26 cellular contexts compared by ENCODE assay signal in the genomic region with DNA sequence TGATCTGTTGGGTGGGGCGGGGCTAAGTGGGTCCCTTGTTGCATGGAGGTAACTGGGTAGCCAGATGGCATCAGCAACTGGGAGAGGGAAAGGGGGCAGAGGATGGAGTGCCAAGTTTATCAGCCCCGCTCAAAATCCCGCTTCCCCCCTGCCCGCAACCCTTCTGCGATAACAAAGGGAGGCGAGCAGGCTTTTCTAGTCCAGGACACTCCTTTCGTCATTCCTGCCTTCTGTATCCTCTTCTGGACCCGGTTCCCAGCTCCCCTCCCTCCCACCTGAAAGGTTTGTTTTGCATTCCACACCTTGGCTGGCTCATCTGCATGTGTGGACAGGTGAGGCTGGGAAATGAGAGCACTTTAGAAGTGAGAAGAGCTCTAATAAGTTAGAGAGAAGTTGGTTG.
"Had no signal": no experiment of that assay in that cellular context is flagged by ENCODE, and none has a peak within 500 bp of the region (broad histone marks: within the 10 kb centered on the region; RNA-seq: fewer than 3 reads in every experiment).

No MANE protein-coding gene starts in this region.

- H3K4me1 Mint-ChIP-seq: activated naive CD8-positive, alpha-beta T cell treated with anti-CD3 and anti-CD28 coated beads, Interleukin-2, amount 10 ng/mL, durations not matched to agents 7 days and 5 days; central memory CD8-positive, alpha-beta T cell; WTC11 had no signal

- H3K9me3 ChIP-seq: adrenal gland, Peyer's patch, SJCRH30, SK-N-SH had no signal

- DNase-seq: activated CD4-positive, alpha-beta T cell treated with anti-CD3 and anti-CD28 coated beads for 48 hours; activated CD4-positive, alpha-beta T cell treated with anti-CD3 and anti-CD28 coated beads, Interleukin-2, amount 50 U/mL, for 4 hours; activated CD4-positive, CD25-positive, alpha-beta regulatory T cell treated with anti-CD3 and anti-CD28 coated beads, Interleukin-2, amount 50 U/mL, for 72 hours; activated CD8-positive, alpha-beta memory T cell treated with anti-CD3 and anti-CD28 coated beads, Interleukin-2, amount 50 U/mL, for 48 hours; activated CD8-positive, alpha-beta T cell treated with anti-CD3 and anti-CD28 coated beads, Interleukin-2, amount 10 ng/mL, durations not matched to agents 7 days and 5 days; activated gamma-delta T cell treated with Interleukin-2 at 50 U/mL for 16 hours; activated naive CD4-positive, alpha-beta T cell treated with anti-CD3 and anti-CD28 coated beads, Interleukin-2, amount 50 U/mL, for 16 hours; activated naive CD8-positive, alpha-beta T cell treated with anti-CD3 and anti-CD28 coated beads, Interleukin-2, amount 10 ng/mL, durations not matched to agents 7 days and 5 days; activated T-cell treated with anti-CD3 and anti-CD28 coated beads, Interleukin-2, amount 50 U/mL, for 1 hour; adrenal gland; anterior cingulate cortex; MM.1S; NCI-H1105; NCI-H1436; NCI-H1694 treated with DMSO at 0.1 percent for 48 hours; NCI-H2029 treated with DMSO at 0.1 percent for 48 hours; NCI-H510A treated with DMSO at 0.1 percent for 48 hours; NCI-H69; Peyer's patch; Right ventricle myocardium superior; SJCRH30; SK-N-SH had no signal

- ATAC-seq: activated CD8-positive, alpha-beta T cell treated with anti-CD3 and anti-CD28 coated beads, Interleukin-2, amount 10 ng/mL, durations not matched to agents 7 days and 5 days; WTC11 had no signal

- H3K9ac ChIP-seq: SK-N-SH had no signal

- H3K27me3 Mint-ChIP-seq: central memory CD8-positive, alpha-beta T cell had no signal

- H3K4me3 Mint-ChIP-seq: activated CD8-positive, alpha-beta T cell treated with anti-CD3 and anti-CD28 coated beads, Interleukin-2, amount 10 ng/mL, durations not matched to agents 7 days and 5 days; activated naive CD8-positive, alpha-beta T cell treated with anti-CD3 and anti-CD28 coated beads, Interleukin-2, amount 10 ng/mL, durations not matched to agents 7 days and 5 days; central memory CD8-positive, alpha-beta T cell; T-helper 1 cell treated with Interleukin-12 subunit alpha and Interleukin-12 subunit beta and Interleukin-4 antibody, amounts not matched to agents 30 μg/mL and 1 μg/mL, for 36 hours; WTC11 had no signal

- H3K4me3 ChIP-seq: adrenal gland, Peyer's patch, SJCRH30 had no signal

- H3K4me1 ChIP-seq: adrenal gland, SJCRH30 had no signal

- H3K36me3 Mint-ChIP-seq: activated naive CD8-positive, alpha-beta T cell treated with anti-CD3 and anti-CD28 coated beads, Interleukin-2, amount 10 ng/mL, durations not matched to agents 7 days and 5 days; WTC11 had no signal

- H3K27me3 ChIP-seq: adrenal gland, Peyer's patch, SJCRH30 had no signal

- H3K36me3 ChIP-seq: Peyer's patch, SJCRH30 had no signal

- H3K9me3 Mint-ChIP-seq: activated naive CD8-positive, alpha-beta T cell treated with anti-CD3 and anti-CD28 coated beads, Interleukin-2, amount 10 ng/mL, durations not matched to agents 7 days and 5 days; central memory CD8-positive, alpha-beta T cell; T-helper 1 cell treated with Interleukin-12 subunit alpha and Interleukin-12 subunit beta and Interleukin-4 antibody, amounts not matched to agents 30 μg/mL and 1 μg/mL, for 36 hours had no signal

- H3K27ac Mint-ChIP-seq: activated CD8-positive, alpha-beta T cell treated with anti-CD3 and anti-CD28 coated beads, Interleukin-2, amount 10 ng/mL, durations not matched to agents 7 days and 5 days; activated naive CD8-positive, alpha-beta T cell treated with anti-CD3 and anti-CD28 coated beads, Interleukin-2, amount 10 ng/mL, durations not matched to agents 7 days and 5 days; T-helper 1 cell treated with Interleukin-12 subunit alpha and Interleukin-12 subunit beta and Interleukin-4 antibody, amounts not matched to agents 30 μg/mL and 1 μg/mL, for 36 hours; WTC11 had no signal

- H3K27ac ChIP-seq: adrenal gland, Peyer's patch, RWPE1, SJCRH30 had no signal
